Comparison of ENCODE assay signal across 1 cellular context in the genomic region with DNA sequence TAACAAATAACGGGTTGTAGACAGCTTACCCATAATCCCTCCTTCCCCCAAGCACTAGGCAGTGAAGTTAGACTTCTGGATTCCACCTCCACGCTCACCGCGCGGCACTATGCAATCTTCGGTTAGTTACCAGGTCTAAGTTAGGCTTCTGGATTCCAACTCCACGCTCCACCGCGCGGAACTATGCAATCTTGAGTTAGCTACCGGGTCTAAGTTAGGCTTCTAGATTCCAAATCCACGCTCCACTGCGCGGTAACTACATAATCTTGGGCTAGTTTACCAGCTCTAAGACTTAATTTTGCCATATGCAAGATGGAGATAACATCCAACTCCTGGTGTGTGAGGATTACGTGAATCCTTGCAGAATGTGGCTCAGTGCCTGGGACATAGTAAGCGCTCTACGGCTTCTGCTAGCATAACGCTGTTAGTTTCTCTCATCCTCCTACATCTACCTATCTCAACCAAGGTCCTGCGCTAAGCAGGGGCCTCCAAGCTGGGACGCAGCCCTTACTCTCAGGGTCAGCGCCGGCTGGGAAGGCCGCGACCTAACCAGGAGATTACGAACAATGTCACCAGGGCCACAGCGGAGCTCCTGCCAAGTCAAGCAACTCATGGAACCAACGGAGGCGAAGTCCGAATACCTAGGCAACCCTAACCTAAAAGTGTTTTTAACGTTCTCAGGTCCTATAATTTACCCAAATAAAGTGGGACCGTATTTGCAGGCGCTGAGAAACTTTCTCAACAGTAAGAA.
A peak's percentile ranks its signal among the peaks of the same experiment; 100 is the strongest.
TF ChIP-seq lines count a peak whose summit lies in the region.

No MANE protein-coding gene starts in this region.

TF ChIP-seq in HepG2, 621 proteins besides CTCF, POLR2A, EP300 and RAD21 (continued from another document):
- TF ChIP-seq, protein P1, sequence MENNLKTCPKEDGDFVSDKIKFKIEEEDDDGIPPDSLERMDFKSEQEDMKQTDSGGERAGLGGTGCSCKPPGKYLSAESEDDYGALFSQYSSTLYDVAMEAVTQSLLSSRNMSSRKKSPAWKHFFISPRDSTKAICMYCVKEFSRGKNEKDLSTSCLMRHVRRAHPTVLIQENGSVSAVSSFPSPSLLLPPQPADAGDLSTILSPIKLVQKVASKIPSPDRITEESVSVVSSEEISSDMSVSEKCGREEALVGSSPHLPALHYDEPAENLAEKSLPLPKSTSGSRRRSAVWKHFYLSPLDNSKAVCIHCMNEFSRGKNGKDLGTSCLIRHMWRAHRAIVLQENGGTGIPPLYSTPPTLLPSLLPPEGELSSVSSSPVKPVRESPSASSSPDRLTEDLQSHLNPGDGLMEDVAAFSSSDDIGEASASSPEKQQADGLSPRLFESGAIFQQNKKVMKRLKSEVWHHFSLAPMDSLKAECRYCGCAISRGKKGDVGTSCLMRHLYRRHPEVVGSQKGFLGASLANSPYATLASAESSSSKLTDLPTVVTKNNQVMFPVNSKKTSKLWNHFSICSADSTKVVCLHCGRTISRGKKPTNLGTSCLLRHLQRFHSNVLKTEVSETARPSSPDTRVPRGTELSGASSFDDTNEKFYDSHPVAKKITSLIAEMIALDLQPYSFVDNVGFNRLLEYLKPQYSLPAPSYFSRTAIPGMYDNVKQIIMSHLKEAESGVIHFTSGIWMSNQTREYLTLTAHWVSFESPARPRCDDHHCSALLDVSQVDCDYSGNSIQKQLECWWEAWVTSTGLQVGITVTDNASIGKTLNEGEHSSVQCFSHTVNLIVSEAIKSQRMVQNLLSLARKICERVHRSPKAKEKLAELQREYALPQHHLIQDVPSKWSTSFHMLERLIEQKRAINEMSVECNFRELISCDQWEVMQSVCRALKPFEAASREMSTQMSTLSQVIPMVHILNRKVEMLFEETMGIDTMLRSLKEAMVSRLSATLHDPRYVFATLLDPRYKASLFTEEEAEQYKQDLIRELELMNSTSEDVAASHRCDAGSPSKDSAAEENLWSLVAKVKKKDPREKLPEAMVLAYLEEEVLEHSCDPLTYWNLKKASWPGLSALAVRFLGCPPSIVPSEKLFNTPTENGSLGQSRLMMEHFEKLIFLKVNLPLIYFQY (CRISPR knock-in tag; IDR thresholded peaks at IDR 0.05; ENCODE audit: borderline replicate concordance), result peak; percentile 14; the same call in 1 of the 2 replicates
- TF ChIP-seq GATAD2A (CRISPR knock-in tag; IDR thresholded peaks at IDR 0.05) (no peak), ZNF674 (CRISPR knock-in tag; IDR thresholded peaks at IDR 0.05; ENCODE audit: low read depth) (no peak), GZF1 (CRISPR knock-in tag; IDR thresholded peaks at IDR 0.05) (peak; percentile 96), ZMYM4 (CRISPR knock-in tag; IDR thresholded peaks at IDR 0.05) (no peak), ZNF430 (CRISPR knock-in tag; IDR thresholded peaks at IDR 0.05) (no peak), FIP1L1 (IDR thresholded peaks at IDR 0.05; ENCODE audit: borderline replicate concordance, insufficient read depth, low read depth, low read length) (no peak), ELF3 (CRISPR knock-in tag; IDR thresholded peaks at IDR 0.05) (no peak; the same call in 1 of the 2 replicates), ELF1 (CRISPR knock-in tag; IDR thresholded peaks at IDR 0.05) (no peak), ZBTB34 (CRISPR knock-in tag; IDR thresholded peaks at IDR 0.05) (0 out of 2 replicates have a peak, but pooled peaks have one; percentile 40), ZFAT (CRISPR knock-in tag; conservative IDR thresholded peaks at IDR 0.05) (no peak), ZSCAN9 (CRISPR knock-in tag; IDR thresholded peaks at IDR 0.05; ENCODE audit: borderline replicate concordance) (0 out of 2 replicates have a peak, but pooled peaks have one; percentile 16), POLR2AphosphoS5 (IDR thresholded peaks at IDR 0.05; ENCODE audit: low read depth, low read length) (peak; percentile 53; the same call in 1 of the 2 replicates), RBAK (CRISPR knock-in tag; IDR thresholded peaks at IDR 0.05) (no peak), ZNF160 (CRISPR knock-in tag; IDR thresholded peaks at IDR 0.05) (no peak), ZNF772 (CRISPR knock-in tag; IDR thresholded peaks at IDR 0.05) (no peak), MXI1 (IDR thresholded peaks at IDR 0.05; ENCODE audit: borderline replicate concordance, low read depth, low read length) (0 out of 3 replicates have a peak, but pooled peaks have one; percentile 12), SP140L (CRISPR knock-in tag; IDR thresholded peaks at IDR 0.05; ENCODE audit: borderline replicate concordance) (no peak), ZC3H13 (CRISPR knock-in tag; IDR thresholded peaks at IDR 0.05) (no peak), JDP2 (CRISPR knock-in tag; IDR thresholded peaks at IDR 0.05; ENCODE audit: borderline replicate concordance) (no peak), E2F5 (CRISPR knock-in tag; conservative IDR thresholded peaks at IDR 0.05) (no peak), PHF21A (CRISPR knock-in tag; IDR thresholded peaks at IDR 0.05) (peak; percentile 96), SPEN (CRISPR knock-in tag; IDR thresholded peaks at IDR 0.05; ENCODE audit: low read depth) (peak; percentile 53), ARID2 (CRISPR knock-in tag; IDR thresholded peaks at IDR 0.05; ENCODE audit: borderline replicate concordance) (peak; percentile 87), NAIF1 (CRISPR knock-in tag; IDR thresholded peaks at IDR 0.05; ENCODE audit: borderline replicate concordance) (no peak), JARID2 (CRISPR knock-in tag; IDR thresholded peaks at IDR 0.05; ENCODE audit: insufficient replicate concordance) (no peak), NFIC (IDR thresholded peaks at IDR 0.05; ENCODE audit: low read length) (0 out of 2 replicates have a peak, but pooled peaks have one; percentile 25), KLF11 (CRISPR knock-in tag; IDR thresholded peaks at IDR 0.05) (no peak), E2F1 (CRISPR knock-in tag; IDR thresholded peaks at IDR 0.05) (no peak), ATRX (CRISPR knock-in tag; IDR thresholded peaks at IDR 0.05; ENCODE audit: borderline replicate concordance) (no peak), ZNF546 (CRISPR knock-in tag; conservative IDR thresholded peaks at IDR 0.05) (no peak), SP4 (CRISPR knock-in tag; IDR thresholded peaks at IDR 0.05) (0 out of 2 replicates have a peak, but pooled peaks have one; percentile 10), HOXA9 (CRISPR knock-in tag; IDR thresholded peaks at IDR 0.05; ENCODE audit: borderline replicate concordance) (no peak), TCF7 (IDR thresholded peaks at IDR 0.05; ENCODE audit: low read depth) (no peak), FOSL1 (CRISPR knock-in tag; IDR thresholded peaks at IDR 0.05; ENCODE audit: borderline replicate concordance) (no peak), ZNF317 (CRISPR knock-in tag; IDR thresholded peaks at IDR 0.05) (no peak), NCOA2 (CRISPR knock-in tag; IDR thresholded peaks at IDR 0.05) (no peak), GMEB1 (CRISPR knock-in tag; IDR thresholded peaks at IDR 0.05; ENCODE audit: borderline replicate concordance) (0 out of 2 replicates have a peak, but pooled peaks have one; percentile 13), TAF15 (IDR thresholded peaks at IDR 0.05; ENCODE audit: low read depth, low read length, poor library complexity, severe bottlenecking) (no peak), ZNF747 (CRISPR knock-in tag; IDR thresholded peaks at IDR 0.05; ENCODE audit: borderline replicate concordance) (peak; percentile 11; the same call in 1 of the 2 replicates), DPF2 (CRISPR knock-in tag; IDR thresholded peaks at IDR 0.05; ENCODE audit: borderline replicate concordance, low read depth) (0 out of 2 replicates have a peak, but pooled peaks have one; percentile 50), SYNCRIP (IDR thresholded peaks at IDR 0.05; ENCODE audit: insufficient read depth, low read depth, low read length) (no peak), PLSCR1 (CRISPR knock-in tag; IDR thresholded peaks at IDR 0.05; ENCODE audit: borderline replicate concordance) (no peak), ZNF644 (CRISPR knock-in tag; IDR thresholded peaks at IDR 0.05; ENCODE audit: low read depth) (0 out of 2 replicates have a peak, but pooled peaks have one; percentile 24), RXRB (CRISPR knock-in tag; IDR thresholded peaks at IDR 0.05; ENCODE audit: borderline replicate concordance) (no peak)
- TF ChIP-seq, protein P2, sequence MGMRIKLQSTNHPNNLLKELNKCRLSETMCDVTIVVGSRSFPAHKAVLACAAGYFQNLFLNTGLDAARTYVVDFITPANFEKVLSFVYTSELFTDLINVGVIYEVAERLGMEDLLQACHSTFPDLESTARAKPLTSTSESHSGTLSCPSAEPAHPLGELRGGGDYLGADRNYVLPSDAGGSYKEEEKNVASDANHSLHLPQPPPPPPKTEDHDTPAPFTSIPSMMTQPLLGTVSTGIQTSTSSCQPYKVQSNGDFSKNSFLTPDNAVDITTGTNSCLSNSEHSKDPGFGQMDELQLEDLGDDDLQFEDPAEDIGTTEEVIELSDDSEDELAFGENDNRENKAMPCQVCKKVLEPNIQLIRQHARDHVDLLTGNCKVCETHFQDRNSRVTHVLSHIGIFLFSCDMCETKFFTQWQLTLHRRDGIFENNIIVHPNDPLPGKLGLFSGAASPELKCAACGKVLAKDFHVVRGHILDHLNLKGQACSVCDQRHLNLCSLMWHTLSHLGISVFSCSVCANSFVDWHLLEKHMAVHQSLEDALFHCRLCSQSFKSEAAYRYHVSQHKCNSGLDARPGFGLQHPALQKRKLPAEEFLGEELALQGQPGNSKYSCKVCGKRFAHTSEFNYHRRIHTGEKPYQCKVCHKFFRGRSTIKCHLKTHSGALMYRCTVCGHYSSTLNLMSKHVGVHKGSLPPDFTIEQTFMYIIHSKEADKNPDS (CRISPR knock-in tag; IDR thresholded peaks at IDR 0.05), result peak; percentile 26; the same call in 1 of the 2 replicates
- TF ChIP-seq, protein P3, sequence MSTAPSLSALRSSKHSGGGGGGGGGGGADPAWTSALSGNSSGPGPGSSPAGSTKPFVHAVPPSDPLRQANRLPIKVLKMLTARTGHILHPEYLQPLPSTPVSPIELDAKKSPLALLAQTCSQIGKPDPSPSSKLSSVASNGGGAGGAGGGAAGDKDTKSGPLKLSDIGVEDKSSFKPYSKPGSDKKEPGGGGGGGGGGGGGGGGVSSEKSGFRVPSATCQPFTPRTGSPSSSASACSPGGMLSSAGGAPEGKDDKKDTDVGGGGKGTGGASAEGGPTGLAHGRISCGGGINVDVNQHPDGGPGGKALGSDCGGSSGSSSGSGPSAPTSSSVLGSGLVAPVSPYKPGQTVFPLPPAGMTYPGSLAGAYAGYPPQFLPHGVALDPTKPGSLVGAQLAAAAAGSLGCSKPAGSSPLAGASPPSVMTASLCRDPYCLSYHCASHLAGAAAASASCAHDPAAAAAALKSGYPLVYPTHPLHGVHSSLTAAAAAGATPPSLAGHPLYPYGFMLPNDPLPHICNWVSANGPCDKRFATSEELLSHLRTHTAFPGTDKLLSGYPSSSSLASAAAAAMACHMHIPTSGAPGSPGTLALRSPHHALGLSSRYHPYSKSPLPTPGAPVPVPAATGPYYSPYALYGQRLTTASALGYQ (CRISPR knock-in tag; IDR thresholded peaks at IDR 0.05), result 0 out of 2 replicates have a peak, but pooled peaks have one; percentile 11
